8 cellular contexts compared by ENCODE assay signal in the genomic region with DNA sequence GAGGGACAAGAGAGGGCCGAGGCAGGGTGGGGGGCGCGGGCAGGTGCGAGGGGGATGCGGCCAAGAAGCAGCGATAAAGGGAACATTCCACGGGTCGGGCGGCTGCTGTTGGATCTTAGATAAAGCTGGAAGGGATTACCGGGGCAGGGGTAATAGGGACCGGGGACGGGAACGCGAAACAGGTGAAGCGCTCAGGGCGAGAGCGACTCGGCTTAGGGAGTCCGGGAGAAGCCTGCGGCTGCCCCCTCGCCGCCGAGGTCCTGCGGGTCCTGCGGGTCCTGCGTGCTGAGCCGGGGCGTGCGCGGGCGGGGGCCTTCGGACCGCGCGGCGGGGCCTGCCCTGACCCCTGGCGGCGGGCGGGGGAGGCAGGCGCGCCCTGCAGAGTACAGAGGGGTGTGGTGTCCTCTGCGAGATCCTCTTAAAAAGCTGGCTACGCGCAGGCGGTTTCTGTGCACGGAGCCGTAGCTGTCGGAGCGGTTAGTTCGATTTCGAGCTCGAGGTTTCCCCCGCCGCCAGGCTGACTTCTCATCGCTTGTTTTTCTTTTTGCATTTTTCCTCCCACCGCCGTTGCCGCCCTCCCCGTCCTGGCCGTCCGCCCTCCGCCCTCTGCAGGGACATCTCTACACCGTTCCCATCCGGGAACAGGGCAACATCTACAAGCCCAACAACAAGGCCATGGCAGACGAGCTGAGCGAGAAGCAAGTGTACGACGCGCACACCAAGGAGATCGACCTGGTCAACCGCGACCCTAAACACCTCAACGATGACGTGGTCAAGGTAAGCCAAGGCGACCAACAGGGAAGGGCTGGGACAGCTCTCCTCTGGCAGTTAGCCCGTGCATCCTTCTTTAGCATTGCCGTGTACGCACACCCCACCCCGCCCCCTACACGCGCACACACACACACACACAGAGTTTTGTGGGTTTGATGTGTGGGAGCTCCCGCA. TPM values are rescaled to one million over a fixed set of nuclear protein-coding genes. Genes with fewer than 3 reads are reported as not detected.
A peak's percentile ranks its signal among the peaks of the same experiment; 100 is the strongest.
DNase-seq lines count a peak whose midpoint lies in the region; ATAC-seq and TF ChIP-seq lines count a peak whose summit lies in the region.

No MANE protein-coding gene starts in this region.

- H3K27me3 ChIP-seq in CD4-positive, CD25-positive, alpha-beta regulatory T cell (ENCODE audit: control insufficient read depth, insufficient read depth, low read length) = peaks cover 53% of the 10 kb centered on the region
- H3K27me3 ChIP-seq in testis = no peaks in the 10 kb centered on the region

- H3K4me3 Mint-ChIP-seq in CD4-positive, CD25-positive, alpha-beta regulatory T cell = peak overlapping the region; percentile 76 to 92 (median 84)
- peak overlapping the region; percentile 86 for H3K4me3 Mint-ChIP-seq in natural killer cell treated with Interleukin-12 subunit alpha and Interleukin-12 subunit beta and Interleukin-15 and Interleukin-18, amount 100 ng/mL, for 72 hours

- peaks cover 23% of the 10 kb centered on the region for H3K4me1 ChIP-seq in CD4-positive, CD25-positive, alpha-beta regulatory T cell (ENCODE audit: control insufficient read depth, insufficient read depth, low read length, poor library complexity, severe bottlenecking)
- peaks cover 11% of the 10 kb centered on the region for H3K4me1 ChIP-seq in testis

- peaks cover 0 to 30% (median 10%) of the 10 kb centered on the region in 4 donors for H3K4me1 Mint-ChIP-seq in CD4-positive, CD25-positive, alpha-beta regulatory T cell
- peaks cover 14 to 18% of the 10 kb centered on the region in 2 donors for H3K4me1 Mint-ChIP-seq in natural killer cell treated with Interleukin-12 subunit alpha and Interleukin-12 subunit beta and Interleukin-15 and Interleukin-18, amount 100 ng/mL, for 72 hours (ENCODE audit: low read depth in 2 of 2)

- WGBS in testis, 2 donors = 0 to 2% methylated on average over 32 to 82 of the region's 82 CpGs

- no peak for TF ChIP-seq POLR2A in testis (IDR thresholded peaks at IDR 0.05)

- no peak overlapping the region for H3K27ac ChIP-seq in CD4-positive, CD25-positive, alpha-beta regulatory T cell (ENCODE audit: insufficient read depth, low read length, poor library complexity, severe bottlenecking)
- H3K27ac ChIP-seq in testis = peak overlapping the region; percentile 82 to 94

- H3K27ac Mint-ChIP-seq in CD4-positive, CD25-positive, alpha-beta regulatory T cell = no peak overlapping the region
- no peak overlapping the region for H3K27ac Mint-ChIP-seq in natural killer cell treated with Interleukin-12 subunit alpha and Interleukin-12 subunit beta and Interleukin-15 and Interleukin-18, amount 100 ng/mL, for 72 hours

- peak overlapping the region; percentile 32 for H3K4me3 ChIP-seq in CD4-positive, CD25-positive, alpha-beta regulatory T cell (ENCODE audit: low read depth, low read length)
- H3K4me3 ChIP-seq in testis = peak overlapping the region; percentile 67 to 78

- H3K36me3 Mint-ChIP-seq in CD4-positive, CD25-positive, alpha-beta regulatory T cell = no peaks in the 10 kb centered on the region
- peaks cover 5% of the 10 kb centered on the region for H3K36me3 Mint-ChIP-seq in natural killer cell treated with Interleukin-12 subunit alpha and Interleukin-12 subunit beta and Interleukin-15 and Interleukin-18, amount 100 ng/mL, for 72 hours

- DNase-seq in CD4-positive, CD25-positive, alpha-beta regulatory T cell = peak; percentile 32 to 68 (median 43)
- DNase-seq in GM19238 (ENCODE audit: insufficient read length, low spot score) (peak; percentile 73), OCI-M1 (lab: John Stamatoyannopoulos, UW) (peak; percentile 76), fibroblast of the conjunctiva (ENCODE audit: low read depth) (peak; percentile 79), testis (peak; percentile 79)
- peak; percentile 43 for DNase-seq in activated T-helper 9 cell treated with anti-CD3 and anti-CD28 coated beads, Interleukin-2, amount 50 U/mL, for 16 hours (ENCODE audit: low read depth)
- DNase-seq in natural killer cell treated with Interleukin-12 subunit alpha and Interleukin-12 subunit beta and Interleukin-15 and Interleukin-18, amount 100 ng/mL, for 72 hours (ENCODE audit: low spot score) = peak; percentile 77

- ATAC-seq in CD4-positive, CD25-positive, alpha-beta regulatory T cell (ENCODE audit: low read depth in 2 of 2) = peak; percentile 85 to 86
- peak; percentile 92 for ATAC-seq in HG03280 (IDR thresholded peaks at IDR 0.05; ENCODE audit: unreplicated experiment)
- ATAC-seq in natural killer cell treated with Interleukin-12 subunit alpha and Interleukin-12 subunit beta and Interleukin-15 and Interleukin-18, amount 100 ng/mL, for 72 hours = peak; percentile 95 to 96

- H3K9me3 Mint-ChIP-seq in CD4-positive, CD25-positive, alpha-beta regulatory T cell = peaks cover 0 to 2% (median 0%) of the 10 kb centered on the region in 7 donors
- H3K9me3 Mint-ChIP-seq in natural killer cell treated with Interleukin-12 subunit alpha and Interleukin-12 subunit beta and Interleukin-15 and Interleukin-18, amount 100 ng/mL, for 72 hours = no peaks in the 10 kb centered on the region

- intact Hi-C loops in testis (cut with DNase I; ENCODE audit: low total_unique reads) = loop anchor here (5.0 kb wide), 1 partner anchor 61 kb away; no protein-coding TSS in a partner anchor

- H3K9me3 ChIP-seq in CD4-positive, CD25-positive, alpha-beta regulatory T cell (ENCODE audit: control insufficient read depth in 2 of 2, low read length in 2 of 2) = no peaks in the 10 kb centered on the region
- H3K9me3 ChIP-seq in testis = no peaks in the 10 kb centered on the region

- peak; percentile 70 to 82 (median 76) for TF ChIP-seq CTCF in testis (IDR thresholded peaks at IDR 0.05)

- no peaks in the 10 kb centered on the region for H3K36me3 ChIP-seq in CD4-positive, CD25-positive, alpha-beta regulatory T cell (ENCODE audit: control insufficient read depth, insufficient read depth, low read length)
- no peaks in the 10 kb centered on the region for H3K36me3 ChIP-seq in testis (ENCODE audit: low read depth, missing control alignments)

- H3K27me3 Mint-ChIP-seq in CD4-positive, CD25-positive, alpha-beta regulatory T cell = peaks cover 83% of the 10 kb centered on the region
- peaks cover 51 to 72% of the 10 kb centered on the region in 2 donors for H3K27me3 Mint-ChIP-seq in natural killer cell treated with Interleukin-12 subunit alpha and Interleukin-12 subunit beta and Interleukin-15 and Interleukin-18, amount 100 ng/mL, for 72 hours

RNA-seq across cellular contexts. Expression of gene CAV1, which starts 1.3 kb away (rescaled TPM):
- total RNA-seq in CD4-positive, CD25-positive, alpha-beta regulatory T cell = not detected
- under 1 TPM in 2 of 4 donors, not detected in 2; 0.11 to 0.18 TPM for polyA plus RNA-seq in CD4-positive, CD25-positive, alpha-beta regulatory T cell
- total RNA-seq in natural killer cell treated with Interleukin-12 subunit alpha and Interleukin-12 subunit beta and Interleukin-15 and Interleukin-18, amount 100 ng/mL, for 72 hours = not detected
- 10 to 100 TPM; 33.1 to 39.9 TPM for total RNA-seq in testis
- polyA plus RNA-seq in testis (ENCODE audit: insufficient read depth, low read depth, low replicate concordance) = 84.2 TPM

RNA-seq across cellular contexts. Expression of gene CAV2, which starts 26.6 kb away (rescaled TPM):
- total RNA-seq in CD4-positive, CD25-positive, alpha-beta regulatory T cell = not detected
- not detected for polyA plus RNA-seq in CD4-positive, CD25-positive, alpha-beta regulatory T cell
- not detected for total RNA-seq in natural killer cell treated with Interleukin-12 subunit alpha and Interleukin-12 subunit beta and Interleukin-15 and Interleukin-18, amount 100 ng/mL, for 72 hours
- total RNA-seq in testis = 10 to 100 TPM; 33.0 to 40.2 TPM
- 33.5 TPM for polyA plus RNA-seq in testis (ENCODE audit: insufficient read depth, low read depth, low replicate concordance)

Comparison
In these comparisons a context has a peak if more than half of its experiments do, and no peak if none do; other contexts are left out.
1. RNA of gene CAV1, which starts 1.3 kb away (total RNA-seq): 33.1 to 39.9 TPM in testis; not detected in natural killer cell treated with Interleukin-12 subunit alpha and Interleukin-12 subunit beta and Interleukin-15 and Interleukin-18, amount 100 ng/mL, for 72 hours and not detected in CD4-positive, CD25-positive, alpha-beta regulatory T cell (single experiment); every median in the first group is over 10 times any median in the second.
2. RNA of gene CAV2, which starts 26.6 kb away (total RNA-seq): 33.0 to 40.2 TPM in testis; not detected in CD4-positive, CD25-positive, alpha-beta regulatory T cell (single experiment) and not detected in natural killer cell treated with Interleukin-12 subunit alpha and Interleukin-12 subunit beta and Interleukin-15 and Interleukin-18, amount 100 ng/mL, for 72 hours; every median in the first group is over 10 times any median in the second.
3. Peak in every context shown above with its lines, with median percentiles within 50 percentile points of each other: ATAC-seq and DNase-seq.